In the genomic region with DNA sequence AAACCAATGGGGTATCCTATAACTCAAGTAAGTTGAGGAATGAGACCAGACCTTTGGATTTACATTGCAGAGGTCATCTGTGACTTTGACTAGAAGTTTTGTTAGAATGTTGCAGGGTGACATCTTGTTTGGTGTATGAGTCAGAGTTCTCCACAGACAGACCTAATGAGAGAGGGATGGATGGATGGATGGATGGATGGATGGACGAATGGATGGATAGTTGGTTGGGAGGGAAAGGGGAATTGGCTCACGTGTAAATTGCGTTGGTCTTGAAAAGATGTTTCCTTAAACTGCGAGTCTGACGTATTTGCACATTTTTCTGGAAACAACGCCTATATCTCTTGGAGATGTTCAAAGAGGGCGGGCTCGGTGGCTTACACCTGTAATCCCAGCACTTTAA, we compare ENCODE assay signal across 21 cellular contexts. TPM values are rescaled to one million over a fixed set of nuclear protein-coding genes. Genes with fewer than 3 reads are reported as not detected.
DNase-seq lines count a peak whose midpoint lies in the region; ATAC-seq and TF ChIP-seq lines count a peak whose summit lies in the region.
"Had no signal": no experiment of that assay in that cellular context is flagged by ENCODE, and none has a peak within 500 bp of the region (broad histone marks: within the 10 kb centered on the region; RNA-seq: fewer than 3 reads in every experiment).

No MANE protein-coding gene starts in this region.

- intact Hi-C loops in aorta (cut with DNase I), result loop anchor here (5.0 kb wide), 1 partner anchor 85 kb away; no protein-coding TSS in a partner anchor
- intact Hi-C loops in spleen (cut with DNase I; ENCODE audit: low total_unique reads), result loop anchor here (5.0 kb wide), 1 partner anchor 90 kb away; a partner anchor contains a TSS

- H3K79me2 ChIP-seq in GM23248 (ENCODE audit: insufficient read depth), result peaks cover 34% of the 10 kb centered on the region

- H3K4me3 ChIP-seq in GM23248 (no peak overlapping the region), aorta (ENCODE audit: low read length in 2 of 2) (no peak overlapping the region), spleen (no peak overlapping the region)
- H3K4me3 ChIP-seq: body of pancreas, mucosa of descending colon, SK-N-MC had no signal

- no peaks in the 10 kb centered on the region for H3K9me3 ChIP-seq in GM23248 (ENCODE audit: low read depth)
- H3K9me3 ChIP-seq in aorta (ENCODE audit: control insufficient read depth, low read length), result no peaks in the 10 kb centered on the region
- H3K9me3 ChIP-seq in spleen, result no peaks in the 10 kb centered on the region
- H3K9me3 ChIP-seq: body of pancreas, gastrocnemius medialis, mucosa of descending colon, tibial nerve had no signal

- peak overlapping the region; percentile 98 for H2AFZ ChIP-seq in GM23248

- H3K4me1 ChIP-seq in GM23248 (ENCODE audit: insufficient read depth), result peaks cover 18% of the 10 kb centered on the region
- H3K4me1 ChIP-seq in aorta (ENCODE audit: control insufficient read depth in 1 of 2, insufficient read depth in 2 of 2, low read length in 2 of 2), result peaks cover 0 to 2% of the 10 kb centered on the region in 2 donors
- H3K4me1 ChIP-seq in spleen, result peaks cover 4 to 39% (median 27%) of the 10 kb centered on the region in 6 donors

- 91% methylated on average over 8 of the region's 8 CpGs for WGBS in GM23248 (ENCODE audit: low coverage in 1 of 2, low lambda C conversion rate in 2 of 2, missing lambda C conversion rate in 2 of 2), 2 experiments
- 91 to 94% methylated on average over 8 of the region's 8 CpGs for WGBS in aorta, 2 donors
- 88 to 97% (median 94%) methylated on average over 8 of the region's 8 CpGs for WGBS in spleen, 5 donors

- TF ChIP-seq CTCF in brain (conservative IDR thresholded peaks at IDR 0.05), result no peak
- no peak for TF ChIP-seq CTCF in nephron (IDR thresholded peaks at IDR 0.05; ENCODE audit: unreplicated experiment in 3 of 3)
- no peak for TF ChIP-seq CTCF in spleen (IDR thresholded peaks at IDR 0.05 in 8 of 11, conservative IDR thresholded peaks at IDR 0.05 in 3 of 11)

- H3K36me3 Mint-ChIP-seq in T-helper 2 cell treated with Interferon-gamma antibody and Interleukin-4, amounts not matched to agents 5 μg/mL and 100 μg/mL, for 36 hours (ENCODE audit: low read depth), result peaks cover 19% of the 10 kb centered on the region
- H3K36me3 Mint-ChIP-seq in brain, result peaks cover 21% of the 10 kb centered on the region
- peaks cover 16% of the 10 kb centered on the region for H3K36me3 Mint-ChIP-seq in nephron (ENCODE audit: low read depth)

- H3K36me3 ChIP-seq in GM23248 (ENCODE audit: low read depth), result no peaks in the 10 kb centered on the region
- H3K36me3 ChIP-seq in aorta (ENCODE audit: control insufficient read depth in 1 of 2, insufficient read depth in 2 of 2, low read length in 1 of 2), result no peaks in the 10 kb centered on the region
- H3K36me3 ChIP-seq in spleen, result peaks cover 0 to 10% (median 0%) of the 10 kb centered on the region in 6 donors
- H3K36me3 ChIP-seq: gastrocnemius medialis, tibial nerve had no signal

- no peak for ATAC-seq in aorta (ENCODE audit: low FRiP score)
- ATAC-seq: body of pancreas, gastrocnemius medialis, mucosa of descending colon had no signal

- no peaks in the 10 kb centered on the region for H3K9me3 Mint-ChIP-seq in T-helper 2 cell treated with Interferon-gamma antibody and Interleukin-4, amounts not matched to agents 5 μg/mL and 100 μg/mL, for 36 hours
- H3K9me3 Mint-ChIP-seq in brain, result peaks cover 0 to 9% (median 3%) of the 10 kb centered on the region in 5 experiments
- H3K9me3 Mint-ChIP-seq in nephron, result peaks cover 4% of the 10 kb centered on the region
- H3K9me3 Mint-ChIP-seq: dendritic cell treated with granulocyte-macrophage colony-stimulating factor and Interleukin-4, amounts not matched to agents 40 ng/mL and 50 ng/mL, for 4 days had no signal

- H3F3A ChIP-seq in GM23248 (ENCODE audit: insufficient read depth), result peaks cover 7% of the 10 kb centered on the region; the same call in 1 of the 2 replicates

- H3K4me1 Mint-ChIP-seq in T-helper 2 cell treated with Interferon-gamma antibody and Interleukin-4, amounts not matched to agents 5 μg/mL and 100 μg/mL, for 36 hours (ENCODE audit: low read depth), result peaks cover 23% of the 10 kb centered on the region
- H3K4me1 Mint-ChIP-seq in brain (peaks cover 33% of the 10 kb centered on the region), nephron (peaks cover 21% of the 10 kb centered on the region)

- H3K27ac Mint-ChIP-seq in T-helper 2 cell treated with Interferon-gamma antibody and Interleukin-4, amounts not matched to agents 5 μg/mL and 100 μg/mL, for 36 hours, result no peak overlapping the region
- H3K27ac Mint-ChIP-seq in brain (peak overlapping the region in 3 of 5 experiments; percentile 58 to 67 (median 66)), nephron (peak overlapping the region; percentile 18 to 52 (median 50))
- H3K27ac Mint-ChIP-seq: dendritic cell treated with granulocyte-macrophage colony-stimulating factor and Interleukin-4, amounts not matched to agents 40 ng/mL and 50 ng/mL, for 4 days had no signal

- no peak overlapping the region for H3K9ac ChIP-seq in GM23248

- H3K4me3 Mint-ChIP-seq in T-helper 2 cell treated with Interferon-gamma antibody and Interleukin-4, amounts not matched to agents 5 μg/mL and 100 μg/mL, for 36 hours, result peak overlapping the region; percentile 66
- H3K4me3 Mint-ChIP-seq in brain, result peak overlapping the region; percentile 61 to 99 (median 73)
- peak overlapping the region; percentile 83 to 99 (median 98) for H3K4me3 Mint-ChIP-seq in nephron

- no peaks in the 10 kb centered on the region for H3K9me2 ChIP-seq in GM23248 (ENCODE audit: insufficient read depth)

- H3K27me3 ChIP-seq in GM23248 (replicated peaks; ENCODE audit: insufficient read depth), result no peaks in the 10 kb centered on the region
- H3K27me3 ChIP-seq in aorta (ENCODE audit: control insufficient read depth in 1 of 2, insufficient read depth in 2 of 2, low read length in 1 of 2), result no peaks in the 10 kb centered on the region
- H3K27me3 ChIP-seq in spleen (replicated peaks in 1 of 7), result no peaks in the 10 kb centered on the region
- H3K27me3 ChIP-seq: body of pancreas, gastrocnemius medialis, tibial nerve had no signal

- no peaks in the 10 kb centered on the region for H3K27me3 Mint-ChIP-seq in T-helper 2 cell treated with Interferon-gamma antibody and Interleukin-4, amounts not matched to agents 5 μg/mL and 100 μg/mL, for 36 hours (ENCODE audit: low read depth)
- peaks cover 10% of the 10 kb centered on the region for H3K27me3 Mint-ChIP-seq in brain
- peaks cover 4% of the 10 kb centered on the region for H3K27me3 Mint-ChIP-seq in nephron (ENCODE audit: low read depth)
- H3K27me3 Mint-ChIP-seq: dendritic cell treated with granulocyte-macrophage colony-stimulating factor and Interleukin-4, amounts not matched to agents 40 ng/mL and 50 ng/mL, for 4 days had no signal

- TF ChIP-seq POLR2A in spleen (IDR thresholded peaks at IDR 0.05), result no peak

- H4K20me1 ChIP-seq in GM23248 (ENCODE audit: insufficient read depth), result no peaks in the 10 kb centered on the region

- no peak for DNase-seq in T-helper 2 cell treated with Interferon-gamma antibody and Interleukin-4, amounts not matched to agents 5 μg/mL and 100 μg/mL, for 36 hours (ENCODE audit: low spot score)
- no peak for DNase-seq in T-helper 2 cell
- peak; percentile 2 for DNase-seq in GM23248
- no peak for DNase-seq in aorta
- DNase-seq in DMS153 treated with DMSO at 0.1 percent for 48 hours (lab: John Stamatoyannopoulos, UW; ENCODE audit: unreplicated experiment), result no peak
- no peak for DNase-seq in spleen
- DNase-seq: 8988T; activated CD4-positive, alpha-beta T cell treated with anti-CD3 and anti-CD28 coated beads, Interleukin-2, amount 50 U/mL, for 48 hours; body of pancreas; gastrocnemius medialis; GOT3; KBM-7; NCI-H1048; NCI-H2107; NCI-H526 treated with DMSO at 0.1 percent for 48 hours had no signal

- H3K4me2 ChIP-seq in GM23248 (ENCODE audit: unreplicated experiment), result no peak overlapping the region

- in situ Hi-C loops in GM23248 (cut with MboI), result no loop called here

- H3K27ac ChIP-seq in GM23248 (no peak overlapping the region), aorta (ENCODE audit: low read depth in 1 of 2, low read length in 2 of 2) (no peak overlapping the region), spleen (no peak overlapping the region)
- H3K27ac ChIP-seq: SK-N-MC, tibial nerve had no signal

RNA-seq across cellular contexts. Expression of a gene that starts 1.0 kb away (rescaled TPM):
- total RNA-seq in GM23248 (2014; rRNA removed; shearing (Covaris generic)), result 20.9 and 30.4 TPM in 2 replicates
- 40.4 and 42.5 TPM in 2 replicates for polyA plus RNA-seq in GM23248 (2016; fragmentation: Nextera tagmentation; extraction: Ambion mirVana)
- 24.0 TPM for polyA plus RNA-seq in brain (ENCODE audit: insufficient read depth, low read depth, low replicate concordance)
- 10 to 100 TPM; 14.1 to 15.2 TPM for total RNA-seq in aorta
- polyA plus RNA-seq in aorta, result 10 to 100 TPM; 22.6 to 35.1 TPM
- total RNA-seq in spleen, result 10 to 100 TPM in 5 of 7 donors, 1 to 10 TPM in 2; 9.4 to 25.3 (median 14.1) TPM
- polyA plus RNA-seq in spleen, result 10 to 100 TPM; 20.2 to 27.8 (median 22.8) TPM

RNA-seq across cellular contexts. Expression of a gene that starts 52.4 kb away (rescaled TPM):
- 1.4 and 2.8 TPM in 2 replicates for total RNA-seq in GM23248 (2014; rRNA removed; shearing (Covaris generic))
- polyA plus RNA-seq in GM23248 (2016; fragmentation: Nextera tagmentation; extraction: Ambion mirVana), result 0.54 and 0.82 TPM in 2 replicates
- polyA plus RNA-seq in brain (ENCODE audit: insufficient read depth, low read depth, low replicate concordance), result 1,099 TPM
- total RNA-seq in aorta, result 1 to 10 TPM in 1 of 2 donors, under 1 TPM in 1; 0.94 to 8.0 TPM
- 10 to 100 TPM in 1 of 2 donors, 1 to 10 TPM in 1; 3.9 to 41.7 TPM for polyA plus RNA-seq in aorta
- 100 to 1,000 TPM in 1 of 7 donors, 10 to 100 TPM in 6; 28.3 to 100 (median 37.1) TPM for total RNA-seq in spleen
- 100 to 1,000 TPM in 2 of 3 donors, 10 to 100 TPM in 1; 89.3 to 119 (median 119) TPM for polyA plus RNA-seq in spleen
